Comparison of ENCODE assay signal across 9 cellular contexts in genomic region chr4:99117876-99118693, GRCh38. TPM values are rescaled to one million over a fixed set of nuclear protein-coding genes. Genes with fewer than 3 reads are reported as not detected.
DNase-seq lines count a peak whose midpoint lies in the region; ATAC-seq, FAIRE-seq and TF ChIP-seq lines count a peak whose summit lies in the region.
"Had no signal": no experiment of that assay in that cellular context is flagged by ENCODE, and none has a peak within 500 bp of the region (broad histone marks: within the 10 kb centered on the region; RNA-seq: fewer than 3 reads in every experiment).

No MANE protein-coding gene starts in this region.

- peaks cover 6% of the 10 kb centered on the region for H3K36me3 Mint-ChIP-seq in astrocyte (ENCODE audit: low read depth, unreplicated experiment)
- H3K36me3 Mint-ChIP-seq in activated naive CD8-positive, alpha-beta T cell treated with anti-CD3 and anti-CD28 coated beads for 36 hours = no peaks in the 10 kb centered on the region

- FAIRE-seq in astrocyte (lab: Jason Lieb, UNC) (no peak), GM12892 (lab: Jason Lieb, UNC) (no peak)

- no peaks in the 10 kb centered on the region for H3K4me1 Mint-ChIP-seq in astrocyte (ENCODE audit: low read depth, unreplicated experiment)
- H3K4me1 Mint-ChIP-seq in activated naive CD8-positive, alpha-beta T cell treated with anti-CD3 and anti-CD28 coated beads for 36 hours = no peaks in the 10 kb centered on the region

- DNase-seq in DMS53 treated with DMSO at 0.1 percent for 48 hours (lab: John Stamatoyannopoulos, UW; ENCODE audit: unreplicated experiment) = peak; percentile 19
- DNase-seq in Karpas-422 = peak; percentile 68
- DNase-seq in astrocyte (ENCODE audit: low read depth) = no peak
- no peak for DNase-seq in lower lobe of right lung
- DNase-seq in activated naive CD8-positive, alpha-beta T cell treated with anti-CD3 and anti-CD28 coated beads for 36 hours = no peak
- no peak for DNase-seq in Ammon's horn (ENCODE audit: low spot score)
- no peak for DNase-seq in GM12892 (ENCODE audit: insufficient read length)
- DNase-seq in stimulated activated naive CD4-positive, alpha-beta T cell treated with Interleukin-2 at 50 U/mL for 16 hours (lab: John Stamatoyannopoulos, UW) = no peak
- DNase-seq: NCI-H1048 had no signal

- no peak for TF ChIP-seq POLR2A in GM12892 (IDR thresholded peaks at IDR 0.05; ENCODE audit: low read depth, low read length)

- H3K27me3 ChIP-seq in Karpas-422 (ENCODE audit: low read length) (no peaks in the 10 kb centered on the region), astrocyte (ENCODE audit: insufficient read depth, low read length) (no peaks in the 10 kb centered on the region), lower lobe of right lung (ENCODE audit: low read depth) (no peaks in the 10 kb centered on the region)

- H3K4me2 ChIP-seq in Karpas-422 (ENCODE audit: low read depth, low read length, poor library complexity, severe bottlenecking) (no peak overlapping the region), astrocyte (ENCODE audit: low read length) (no peak overlapping the region)

- H3K4me1 ChIP-seq in Karpas-422 (ENCODE audit: low read length) (no peaks in the 10 kb centered on the region), astrocyte (ENCODE audit: insufficient read depth, low read length) (no peaks in the 10 kb centered on the region), lower lobe of right lung (no peaks in the 10 kb centered on the region)

- H3K4me3 ChIP-seq in Karpas-422 (ENCODE audit: low read length) (no peak overlapping the region), astrocyte (ENCODE audit: insufficient read depth, low read depth, low read length) (no peak overlapping the region), lower lobe of right lung (no peak overlapping the region)

- peaks cover 4% of the 10 kb centered on the region for H3K9me3 Mint-ChIP-seq in astrocyte (ENCODE audit: unreplicated experiment)
- no peaks in the 10 kb centered on the region for H3K9me3 Mint-ChIP-seq in activated naive CD8-positive, alpha-beta T cell treated with anti-CD3 and anti-CD28 coated beads for 36 hours

- H4K20me1 ChIP-seq in Karpas-422 (ENCODE audit: insufficient read depth, low read depth, low read length) = no peaks in the 10 kb centered on the region
- no peaks in the 10 kb centered on the region for H4K20me1 ChIP-seq in astrocyte (ENCODE audit: insufficient read depth, low read length)

- H3K9ac ChIP-seq in Karpas-422 (ENCODE audit: low read length) (no peak overlapping the region), astrocyte (ENCODE audit: low read length) (no peak overlapping the region)

- H3K27ac ChIP-seq in Karpas-422 (ENCODE audit: low read length) = no peak overlapping the region
- H3K27ac ChIP-seq in astrocyte (ENCODE audit: low read depth, low read length) = no peak overlapping the region
- H3K27ac ChIP-seq in lower lobe of right lung = no peak overlapping the region

- ATAC-seq in lower lobe of right lung = no peak

- no peaks in the 10 kb centered on the region for H3K79me2 ChIP-seq in Karpas-422 (ENCODE audit: low read length)
- no peaks in the 10 kb centered on the region for H3K79me2 ChIP-seq in astrocyte (ENCODE audit: insufficient read depth, low read length)

- H3K4me3 Mint-ChIP-seq in astrocyte (ENCODE audit: unreplicated experiment) = no peak overlapping the region
- no peak overlapping the region for H3K4me3 Mint-ChIP-seq in activated naive CD8-positive, alpha-beta T cell treated with anti-CD3 and anti-CD28 coated beads for 36 hours

- peak; percentile 10 for TF ChIP-seq CTCF in astrocyte (IDR thresholded peaks at IDR 0.05; ENCODE audit: insufficient read depth, low read depth, low read length)
- TF ChIP-seq CTCF in lower lobe of right lung (IDR thresholded peaks at IDR 0.05) = peak; percentile 43

- H3K27ac Mint-ChIP-seq in astrocyte (ENCODE audit: unreplicated experiment) = no peak overlapping the region
- no peak overlapping the region for H3K27ac Mint-ChIP-seq in activated naive CD8-positive, alpha-beta T cell treated with anti-CD3 and anti-CD28 coated beads for 36 hours

- no peaks in the 10 kb centered on the region for H3K27me3 Mint-ChIP-seq in astrocyte (ENCODE audit: low read depth, unreplicated experiment)
- peaks cover 6% of the 10 kb centered on the region for H3K27me3 Mint-ChIP-seq in activated naive CD8-positive, alpha-beta T cell treated with anti-CD3 and anti-CD28 coated beads for 36 hours

- H3K36me3 ChIP-seq in Karpas-422 (ENCODE audit: insufficient read depth, low read length) (no peaks in the 10 kb centered on the region), astrocyte (ENCODE audit: insufficient read depth, low read length) (no peaks in the 10 kb centered on the region), lower lobe of right lung (no peaks in the 10 kb centered on the region)

- no peaks in the 10 kb centered on the region for H3K9me2 ChIP-seq in Karpas-422 (replicated peaks; ENCODE audit: insufficient read depth, low read length)

- intact Hi-C loops in lower lobe of right lung (cut with DNase I) = loop anchor here (10.0 kb wide), 1 partner anchor 347 kb away; no protein-coding TSS in a partner anchor

- H2AFZ ChIP-seq in Karpas-422 (ENCODE audit: low read length) = no peak overlapping the region
- no peak overlapping the region for H2AFZ ChIP-seq in astrocyte (ENCODE audit: low read depth, low read length)

- H3K9me3 ChIP-seq in Karpas-422 (ENCODE audit: low read length) = no peaks in the 10 kb centered on the region
- H3K9me3 ChIP-seq in astrocyte (ENCODE audit: insufficient read depth, low read depth, low read length) = no peaks in the 10 kb centered on the region
- no peaks in the 10 kb centered on the region for H3K9me3 ChIP-seq in lower lobe of right lung

RNA-seq across cellular contexts. Expression of gene ADH4, which starts 26.0 kb away (rescaled TPM):
- total RNA-seq in Karpas-422 (2014; rRNA removed; shearing (Covaris generic); ENCODE audit: low replicate concordance) = not detected in 2 replicates
- total RNA-seq in astrocyte (not detected in 2 replicates), lower lobe of right lung (0.27 TPM)
- not detected for total RNA-seq in activated naive CD8-positive, alpha-beta T cell treated with anti-CD3 and anti-CD28 coated beads for 36 hours
- not detected for polyA plus RNA-seq in GM12892 (2012; ENCODE audit: missing spikeins)

RNA-seq across cellular contexts. Expression of gene ADH5, which starts 29.5 kb away (rescaled TPM):
- total RNA-seq in Karpas-422 (2014; rRNA removed; shearing (Covaris generic); ENCODE audit: low replicate concordance) = 64.3 and 67.7 TPM in 2 replicates
- total RNA-seq in astrocyte (187 and 210 TPM in 2 replicates), lower lobe of right lung (150 TPM)
- total RNA-seq in activated naive CD8-positive, alpha-beta T cell treated with anti-CD3 and anti-CD28 coated beads for 36 hours = 100 to 1,000 TPM; 115 to 121 TPM
- 95.1 TPM for polyA plus RNA-seq in GM12892 (2012; ENCODE audit: missing spikeins)

Comparison
In these comparisons a context has a peak if more than half of its experiments do, and no peak if none do; other contexts are left out.
1. DNase-seq: peak in DMS53 treated with DMSO at 0.1 percent for 48 hours (single experiment) and Karpas-422 (single experiment); none in astrocyte (single experiment), lower lobe of right lung (single experiment), activated naive CD8-positive, alpha-beta T cell treated with anti-CD3 and anti-CD28 coated beads for 36 hours (single experiment), Ammon's horn (single experiment), GM12892 (single experiment) and stimulated activated naive CD4-positive, alpha-beta T cell treated with Interleukin-2 at 50 U/mL for 16 hours (single experiment).